15 cellular contexts compared by ENCODE assay signal in the genomic region with DNA sequence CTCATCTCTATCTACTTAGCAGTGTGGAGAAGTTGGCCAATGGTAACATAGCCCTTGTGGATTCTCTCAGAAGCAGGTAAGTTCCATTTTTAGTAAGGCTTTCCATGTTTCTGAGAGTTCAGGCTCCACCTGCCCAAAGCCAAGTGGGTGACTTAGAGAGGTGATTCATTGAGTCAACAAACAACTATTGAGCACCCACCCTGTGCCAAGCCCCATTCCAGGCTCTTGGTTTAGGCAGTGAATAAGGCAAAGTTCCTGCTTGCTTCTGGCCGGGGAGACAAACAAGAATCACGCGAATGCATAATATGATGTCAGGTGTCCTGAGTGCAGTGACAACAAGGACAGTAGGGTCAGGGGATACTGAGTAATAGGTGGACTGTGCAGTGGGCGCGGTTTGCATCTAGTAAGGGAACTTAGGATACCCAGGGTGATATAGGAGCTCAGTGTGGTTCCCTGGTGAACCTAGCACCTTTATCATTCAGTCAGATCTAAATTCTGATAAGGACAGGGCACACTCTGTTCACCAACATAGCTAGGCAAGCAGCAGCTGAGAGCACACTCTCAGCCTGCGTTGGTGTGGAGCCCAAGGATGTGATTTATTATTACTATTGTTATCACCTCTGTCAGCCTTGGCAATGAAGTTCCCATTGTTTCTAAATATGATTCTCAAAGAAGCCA. TPM values are rescaled to one million over a fixed set of nuclear protein-coding genes. Genes with fewer than 3 reads are reported as not detected.
DNase-seq lines count a peak whose midpoint lies in the region; ATAC-seq and TF ChIP-seq lines count a peak whose summit lies in the region.
"Had no signal": no experiment of that assay in that cellular context is flagged by ENCODE, and none has a peak within 500 bp of the region (broad histone marks: within the 10 kb centered on the region; RNA-seq: fewer than 3 reads in every experiment).

No MANE protein-coding gene starts in this region.

- H3K27me3 ChIP-seq in MG63 = no peaks in the 10 kb centered on the region
- no peaks in the 10 kb centered on the region for H3K27me3 ChIP-seq in colonic mucosa
- H3K27me3 ChIP-seq in effector memory CD4-positive, alpha-beta T cell (replicated peaks; ENCODE audit: control insufficient read depth, insufficient read depth, low read length, poor library complexity, severe bottlenecking) = no peaks in the 10 kb centered on the region

- in situ Hi-C loops in Caki2 (cut with HindIII; ENCODE audit: low pct_unique_long_range_greater_than_20kb, low sequenced_read_pairs) = no loop called here

- H3K9me3 Mint-ChIP-seq in activated naive CD4-positive, alpha-beta T cell treated with anti-CD3 and anti-CD28 coated beads, Interleukin-2, amount 50 U/mL, for 72 hours = no peaks in the 10 kb centered on the region
- H3K9me3 Mint-ChIP-seq: natural killer cell treated with Interleukin-12 subunit alpha and Interleukin-12 subunit beta and Interleukin-15 and Interleukin-18, amount 100 ng/mL, for 72 hours had no signal

- H3K36me3 ChIP-seq in MG63 (no peaks in the 10 kb centered on the region), colonic mucosa (no peaks in the 10 kb centered on the region), mucosa of descending colon (ENCODE audit: low read depth) (no peaks in the 10 kb centered on the region)
- H3K36me3 ChIP-seq in effector memory CD4-positive, alpha-beta T cell (ENCODE audit: control insufficient read depth, insufficient read depth, low read length) = no peaks in the 10 kb centered on the region

- intact Hi-C loops in colonic mucosa (cut with DNase I) = loop anchor here (10.0 kb wide), 1 partner anchor 65 kb away; no protein-coding TSS in a partner anchor
- intact Hi-C loops in mucosa of descending colon (cut with DNase I, micrococcal nuclease) = no loop called here

- peak; percentile 62 for DNase-seq in Caki2 (ENCODE audit: low read depth)
- peak; percentile 60 for DNase-seq in MG63
- peak; percentile 41 for DNase-seq in colonic mucosa
- DNase-seq in mucosa of descending colon = peak in 2 of 3 donors; percentile 4 to 31
- DNase-seq in effector memory CD4-positive, alpha-beta T cell = no peak
- DNase-seq in activated naive CD4-positive, alpha-beta T cell treated with anti-CD3 and anti-CD28 coated beads, Interleukin-2, amount 50 U/mL, for 72 hours (ENCODE audit: low spot score in 2 of 2) = no peak
- DNase-seq: amygdala, COR-L47, NCI-H446 had no signal

- H3K27ac Mint-ChIP-seq in activated naive CD4-positive, alpha-beta T cell treated with anti-CD3 and anti-CD28 coated beads, Interleukin-2, amount 50 U/mL, for 72 hours = no peak overlapping the region
- H3K27ac Mint-ChIP-seq: natural killer cell treated with Interleukin-12 subunit alpha and Interleukin-12 subunit beta and Interleukin-15 and Interleukin-18, amount 100 ng/mL, for 72 hours had no signal

- no peak overlapping the region for H3K9ac ChIP-seq in colonic mucosa (ENCODE audit: low read depth in 2 of 2, low read length in 2 of 2)

- TF ChIP-seq CTCF in colonic mucosa (IDR thresholded peaks at IDR 0.05) (no peak), mucosa of descending colon (IDR thresholded peaks at IDR 0.05) (no peak)

- H3K36me3 Mint-ChIP-seq in activated naive CD4-positive, alpha-beta T cell treated with anti-CD3 and anti-CD28 coated beads, Interleukin-2, amount 50 U/mL, for 72 hours = no peaks in the 10 kb centered on the region
- H3K36me3 Mint-ChIP-seq: natural killer cell treated with Interleukin-12 subunit alpha and Interleukin-12 subunit beta and Interleukin-15 and Interleukin-18, amount 100 ng/mL, for 72 hours had no signal

- no peak overlapping the region for H3K4me3 ChIP-seq in MG63
- H3K4me3 ChIP-seq in colonic mucosa = no peak overlapping the region
- H3K4me3 ChIP-seq in mucosa of descending colon = no peak overlapping the region
- no peak overlapping the region for H3K4me3 ChIP-seq in effector memory CD4-positive, alpha-beta T cell (ENCODE audit: insufficient read depth, low read depth, low read length, poor library complexity, severe bottlenecking)
- H3K4me3 ChIP-seq: coronary artery had no signal

- H3K4me1 ChIP-seq in colonic mucosa (peaks cover 4% of the 10 kb centered on the region), mucosa of descending colon (ENCODE audit: low read depth) (peaks cover 11% of the 10 kb centered on the region)
- no peaks in the 10 kb centered on the region for H3K4me1 ChIP-seq in effector memory CD4-positive, alpha-beta T cell (ENCODE audit: control insufficient read depth, insufficient read depth, low read length, poor library complexity, severe bottlenecking)

- ATAC-seq in mucosa of descending colon = peak; percentile 79
- no peak for ATAC-seq in activated naive CD4-positive, alpha-beta T cell treated with anti-CD3 and anti-CD28 coated beads, Interleukin-2, amount 50 U/mL, for 72 hours
- no peak for ATAC-seq in HG03159 (IDR thresholded peaks at IDR 0.05; ENCODE audit: unreplicated experiment)
- ATAC-seq in HG02938 (IDR thresholded peaks at IDR 0.05; ENCODE audit: unreplicated experiment) = no peak
- ATAC-seq: natural killer cell treated with Interleukin-12 subunit alpha and Interleukin-12 subunit beta and Interleukin-15 and Interleukin-18, amount 100 ng/mL, for 72 hours; Panc1 had no signal

- H3K9me3 ChIP-seq in MG63 (no peaks in the 10 kb centered on the region), colonic mucosa (no peaks in the 10 kb centered on the region), mucosa of descending colon (no peaks in the 10 kb centered on the region)
- no peaks in the 10 kb centered on the region for H3K9me3 ChIP-seq in effector memory CD4-positive, alpha-beta T cell (ENCODE audit: control insufficient read depth, low read length)

- no peak overlapping the region for H3K27ac ChIP-seq in colonic mucosa
- no peak overlapping the region for H3K27ac ChIP-seq in effector memory CD4-positive, alpha-beta T cell (ENCODE audit: insufficient read depth, low read length, poor library complexity, severe bottlenecking)
- H3K27ac ChIP-seq: coronary artery, VCaP had no signal

RNA-seq across cellular contexts. Expression of a gene that starts 31.7 kb away (rescaled TPM):
- 14.8 and 38.0 TPM in 2 replicates for total RNA-seq in Caki2 (2014; rRNA removed; shearing (Covaris generic); ENCODE audit: low replicate concordance)
- 10.6 and 14.5 TPM in 2 replicates for total RNA-seq in MG63 (2014; rRNA removed; shearing (Covaris generic); ENCODE audit: low replicate concordance)
- total RNA-seq in colonic mucosa (10 to 100 TPM; 13.3 to 13.6 TPM), mucosa of descending colon (10 to 100 TPM in 2 of 3 donors, 1 to 10 TPM in 1; 8.5 to 14.7 (median 12.8) TPM)
- 1 to 10 TPM; 1.4 to 4.5 TPM for total RNA-seq in activated naive CD4-positive, alpha-beta T cell treated with anti-CD3 and anti-CD28 coated beads, Interleukin-2, amount 50 U/mL, for 72 hours

Comparison
In these comparisons a context has a peak if more than half of its experiments do, and no peak if none do; other contexts are left out.
1. DNase-seq: peak in Caki2 (single experiment), MG63 (single experiment), colonic mucosa (single experiment) and mucosa of descending colon (2 of 3); none in effector memory CD4-positive, alpha-beta T cell (0 of 3) and activated naive CD4-positive, alpha-beta T cell treated with anti-CD3 and anti-CD28 coated beads, Interleukin-2, amount 50 U/mL, for 72 hours (0 of 2).